ENCODE assay signal across 10 cellular contexts in genomic region chr21:15061284-15061683, GRCh38. TPM values are rescaled to one million over a fixed set of nuclear protein-coding genes. Genes with fewer than 3 reads are reported as not detected.
DNase-seq lines count a peak whose midpoint lies in the region; ATAC-seq and TF ChIP-seq lines count a peak whose summit lies in the region.
"Had no signal": no experiment of that assay in that cellular context is flagged by ENCODE, and none has a peak within 500 bp of the region (broad histone marks: within the 10 kb centered on the region; RNA-seq: fewer than 3 reads in every experiment).

No MANE protein-coding gene starts in this region.

- H3K9me3 Mint-ChIP-seq in CD8-positive, alpha-beta memory T cell, result no peaks in the 10 kb centered on the region

- peaks cover 6 to 13% of the 10 kb centered on the region in 2 donors for H3K27me3 Mint-ChIP-seq in CD8-positive, alpha-beta memory T cell

- peaks cover 81% of the 10 kb centered on the region for H3K79me2 ChIP-seq in neural cell (replicated peaks; ENCODE audit: insufficient read depth, low read length)

- H3K27ac Mint-ChIP-seq in CD8-positive, alpha-beta memory T cell, result peak overlapping the region in 2 of 8 donors; percentile 39 to 58

- DNase-seq in CD8-positive, alpha-beta memory T cell, result no peak
- DNase-seq in KBM-7, result peak; percentile 44
- no peak for DNase-seq in colonic mucosa
- DNase-seq in NCI-H510A (lab: John Stamatoyannopoulos, UW), result no peak
- DNase-seq in cerebellum (ENCODE audit: low spot score), result no peak
- no peak for DNase-seq in activated CD4-positive, alpha-beta T cell treated with anti-CD3 and anti-CD28 coated beads, Interleukin-2, amount 50 U/mL, for 4 hours
- DNase-seq: left lung, NCI-H510A treated with DMSO at 0.1 percent for 48 hours had no signal

- no peaks in the 10 kb centered on the region for H3K9me2 ChIP-seq in neural cell (ENCODE audit: insufficient read depth, low read length)

- no peak for TF ChIP-seq RAD21 in neural cell (conservative IDR thresholded peaks at IDR 0.05)

- POLR2A ChIA-PET in CD8-positive, alpha-beta memory T cell (lab: Charles Lee), result no interaction called here

- ATAC-seq in GM21447 (IDR thresholded peaks at IDR 0.05; ENCODE audit: unreplicated experiment), result no peak
- ATAC-seq: left lung had no signal

- peak overlapping the region; percentile 59 for H3K4me2 ChIP-seq in neural cell (ENCODE audit: low read length)

- peaks cover 30% of the 10 kb centered on the region for H3K4me1 ChIP-seq in CD8-positive, alpha-beta memory T cell (ENCODE audit: insufficient read depth, low read length)
- peaks cover 10% of the 10 kb centered on the region for H3K4me1 ChIP-seq in colonic mucosa

- H3K36me3 Mint-ChIP-seq in CD8-positive, alpha-beta memory T cell, result peaks cover 0 to 12% (median 0%) of the 10 kb centered on the region in 3 donors

- TF ChIP-seq EP300 in neural cell (conservative IDR thresholded peaks at IDR 0.05; ENCODE audit: poor library complexity, severe bottlenecking), result no peak

- H3K4me3 Mint-ChIP-seq in CD8-positive, alpha-beta memory T cell, result peak overlapping the region in 2 of 7 donors; percentile 52 to 53

- in situ Hi-C loops in KBM-7 (cut with MboI; ENCODE audit: low pct_unique_long_range_greater_than_20kb, low sequenced_read_pairs), result no loop called here

- H3K4me1 Mint-ChIP-seq in CD8-positive, alpha-beta memory T cell, result peaks cover 69 to 82% (median 79%) of the 10 kb centered on the region in 3 donors

- H3F3A ChIP-seq in neural cell (ENCODE audit: insufficient read depth, low read length, poor library complexity, severe bottlenecking), result peaks cover 4% of the 10 kb centered on the region

- intact Hi-C loops in colonic mucosa (cut with DNase I), result loop anchor here (10.0 kb wide), 2 partner anchors 196 to 424 kb away; no protein-coding TSS in a partner anchor

- no peaks in the 10 kb centered on the region for H3K9me3 ChIP-seq in CD8-positive, alpha-beta memory T cell (ENCODE audit: low read length)
- H3K9me3 ChIP-seq in colonic mucosa (no peaks in the 10 kb centered on the region), neural cell (ENCODE audit: low read length) (no peaks in the 10 kb centered on the region)
- H3K9me3 ChIP-seq: left lung had no signal

- H3K27ac ChIP-seq in CD8-positive, alpha-beta memory T cell (ENCODE audit: low read depth, low read length), result peak overlapping the region; percentile 52
- peak overlapping the region; percentile 28 for H3K27ac ChIP-seq in colonic mucosa
- no peak overlapping the region for H3K27ac ChIP-seq in neural cell (ENCODE audit: low read length)

- no peaks in the 10 kb centered on the region for H3K27me3 ChIP-seq in CD8-positive, alpha-beta memory T cell (ENCODE audit: insufficient read depth, low read length, poor library complexity, severe bottlenecking)
- H3K27me3 ChIP-seq in colonic mucosa (no peaks in the 10 kb centered on the region), neural cell (ENCODE audit: insufficient read depth, low read depth, low read length) (no peaks in the 10 kb centered on the region)
- H3K27me3 ChIP-seq: left lung had no signal

- H3K9ac ChIP-seq in colonic mucosa (ENCODE audit: low read depth in 2 of 2, low read length in 2 of 2) (peak overlapping the region in 1 of 2 donors; percentile 94), neural cell (ENCODE audit: low read length) (no peak overlapping the region)

- H4K20me1 ChIP-seq in neural cell (ENCODE audit: insufficient read depth), result no peaks in the 10 kb centered on the region

- no peak for TF ChIP-seq CTCF in colonic mucosa (IDR thresholded peaks at IDR 0.05)
- TF ChIP-seq CTCF in neural cell (IDR thresholded peaks at IDR 0.05; ENCODE audit: poor library complexity, severe bottlenecking), result no peak

- H2AFZ ChIP-seq in neural cell (ENCODE audit: low read depth, low read length), result no peak overlapping the region

- CTCF ChIA-PET in CD8-positive, alpha-beta memory T cell (lab: Charles Lee), result no interaction called here

- no peak overlapping the region for H3K4me3 ChIP-seq in CD8-positive, alpha-beta memory T cell (ENCODE audit: low read length)
- H3K4me3 ChIP-seq in colonic mucosa (no peak overlapping the region), neural cell (ENCODE audit: low read length) (peak overlapping the region; percentile 78)

- no peaks in the 10 kb centered on the region for H3K36me3 ChIP-seq in CD8-positive, alpha-beta memory T cell (ENCODE audit: insufficient read depth, low read length)
- H3K36me3 ChIP-seq in colonic mucosa (no peaks in the 10 kb centered on the region), neural cell (ENCODE audit: insufficient read depth, low read length) (no peaks in the 10 kb centered on the region)
- H3K36me3 ChIP-seq: left lung had no signal

TF ChIP-seq in neural cell, 6 proteins besides CTCF, POLR2A, EP300 and RAD21:
- TF ChIP-seq MXI1 (conservative IDR thresholded peaks at IDR 0.05; ENCODE audit: poor library complexity, severe bottlenecking) (no peak), POLR2AphosphoS5 (IDR thresholded peaks at IDR 0.05) (no peak), SMC3 (conservative IDR thresholded peaks at IDR 0.05; ENCODE audit: poor library complexity) (no peak), TAF1 (IDR thresholded peaks at IDR 0.05; ENCODE audit: low read depth) (no peak), EZH2 (IDR thresholded peaks at IDR 0.05; ENCODE audit: borderline replicate concordance, insufficient read depth, low read length, poor library complexity, severe bottlenecking) (no peak)
- TF ChIP-seq, protein P1, sequence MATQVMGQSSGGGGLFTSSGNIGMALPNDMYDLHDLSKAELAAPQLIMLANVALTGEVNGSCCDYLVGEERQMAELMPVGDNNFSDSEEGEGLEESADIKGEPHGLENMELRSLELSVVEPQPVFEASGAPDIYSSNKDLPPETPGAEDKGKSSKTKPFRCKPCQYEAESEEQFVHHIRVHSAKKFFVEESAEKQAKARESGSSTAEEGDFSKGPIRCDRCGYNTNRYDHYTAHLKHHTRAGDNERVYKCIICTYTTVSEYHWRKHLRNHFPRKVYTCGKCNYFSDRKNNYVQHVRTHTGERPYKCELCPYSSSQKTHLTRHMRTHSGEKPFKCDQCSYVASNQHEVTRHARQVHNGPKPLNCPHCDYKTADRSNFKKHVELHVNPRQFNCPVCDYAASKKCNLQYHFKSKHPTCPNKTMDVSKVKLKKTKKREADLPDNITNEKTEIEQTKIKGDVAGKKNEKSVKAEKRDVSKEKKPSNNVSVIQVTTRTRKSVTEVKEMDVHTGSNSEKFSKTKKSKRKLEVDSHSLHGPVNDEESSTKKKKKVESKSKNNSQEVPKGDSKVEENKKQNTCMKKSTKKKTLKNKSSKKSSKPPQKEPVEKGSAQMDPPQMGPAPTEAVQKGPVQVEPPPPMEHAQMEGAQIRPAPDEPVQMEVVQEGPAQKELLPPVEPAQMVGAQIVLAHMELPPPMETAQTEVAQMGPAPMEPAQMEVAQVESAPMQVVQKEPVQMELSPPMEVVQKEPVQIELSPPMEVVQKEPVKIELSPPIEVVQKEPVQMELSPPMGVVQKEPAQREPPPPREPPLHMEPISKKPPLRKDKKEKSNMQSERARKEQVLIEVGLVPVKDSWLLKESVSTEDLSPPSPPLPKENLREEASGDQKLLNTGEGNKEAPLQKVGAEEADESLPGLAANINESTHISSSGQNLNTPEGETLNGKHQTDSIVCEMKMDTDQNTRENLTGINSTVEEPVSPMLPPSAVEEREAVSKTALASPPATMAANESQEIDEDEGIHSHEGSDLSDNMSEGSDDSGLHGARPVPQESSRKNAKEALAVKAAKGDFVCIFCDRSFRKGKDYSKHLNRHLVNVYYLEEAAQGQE (IDR thresholded peaks at IDR 0.05; ENCODE audit: borderline replicate concordance), result no peak

RNA-seq across cellular contexts. Expression of gene NRIP1, which starts 3.5 kb away (rescaled TPM):
- 10 to 100 TPM; 14.6 to 15.7 TPM for total RNA-seq in CD8-positive, alpha-beta memory T cell
- 37.6 TPM for polyA plus RNA-seq in CD8-positive, alpha-beta memory T cell
- total RNA-seq in colonic mucosa, result 10 to 100 TPM; 49.5 to 89.3 TPM
- polyA plus RNA-seq in neural cell, result 48.2 and 48.4 TPM in 2 replicates
- polyA minus RNA-seq in neural cell, result 235 and 284 TPM in 2 replicates
- total RNA-seq in cerebellum, result 98.4 TPM
